In genomic region chrX:115901241-115901640, GRCh38 we compare ENCODE assay signal across 24 cellular contexts.
"Had no signal": no experiment of that assay in that cellular context is flagged by ENCODE, and none has a peak within 500 bp of the region (broad histone marks: within the 10 kb centered on the region; RNA-seq: fewer than 3 reads in every experiment).

No MANE protein-coding gene starts in this region.

- H3K4me3 Mint-ChIP-seq: naive thymus-derived CD8-positive, alpha-beta T cell; nephron; neural crest cell; stimulated activated naive B cell treated with anti-CD40 and anti-IgM and Interleukin-4, amounts not matched to agents 10 μg/mL and 1 μg/mL and 100 μg/mL, for 72 hours had no signal

- H3K27me3 Mint-ChIP-seq: naive thymus-derived CD8-positive, alpha-beta T cell; progenitor cell of endocrine pancreas had no signal

- DNase-seq: kidney glomerular epithelial cell; left cardiac atrium; left lung; lower lobe of right lung; mammary epithelial cell; mesenchymal stem cell; naive thymus-derived CD8-positive, alpha-beta T cell; nucleus accumbens; right cardiac atrium; stimulated activated CD4-positive, alpha-beta T cell treated with anti-CD3 and anti-CD28 coated beads, Interleukin-12 subunit alpha, Interleukin-12 subunit beta, amount 100 ng/mL, for 4 hours; stimulated activated CD4-positive, alpha-beta T cell treated with anti-CD3 and anti-CD28 coated beads, Interleukin-15, amount 100 ng/mL, for 24 hours; stimulated activated CD4-positive, alpha-beta T cell treated with anti-CD3 and anti-CD28 coated beads, Interleukin-2, amount 100 ng/mL, for 24 hours; stimulated activated CD4-positive, alpha-beta T cell treated with anti-CD3 and anti-CD28 coated beads, Interleukin-4, amount 100 ng/mL, for 1 hour; stimulated activated naive B cell treated with anti-CD40 and anti-IgM and Interleukin-4, amounts not matched to agents 10 μg/mL and 1 μg/mL and 100 μg/mL, for 72 hours; stimulated activated naive CD8-positive, alpha-beta T cell treated with anti-CD3 and anti-CD28 coated beads, Interleukin-15, Interleukin-2, amounts not matched to agents 100 U/mL and 50 U/mL, for 24 hours; stomach; testis; thyroid gland; transverse colon; upper lobe of left lung had no signal

- H3K27ac Mint-ChIP-seq: naive thymus-derived CD8-positive, alpha-beta T cell; nephron; progenitor cell of endocrine pancreas; stimulated activated naive B cell treated with anti-CD40 and anti-IgM and Interleukin-4, amounts not matched to agents 10 μg/mL and 1 μg/mL and 100 μg/mL, for 72 hours had no signal

- H3K36me3 Mint-ChIP-seq: naive thymus-derived CD8-positive, alpha-beta T cell; stimulated activated naive B cell treated with anti-CD40 and anti-IgM and Interleukin-4, amounts not matched to agents 10 μg/mL and 1 μg/mL and 100 μg/mL, for 72 hours had no signal

- ATAC-seq: left cardiac atrium; left lung; lower lobe of right lung; naive thymus-derived CD8-positive, alpha-beta T cell; right cardiac atrium; sciatic nerve; stimulated activated naive B cell treated with anti-CD40 and anti-IgM and Interleukin-4, amounts not matched to agents 10 μg/mL and 1 μg/mL and 100 μg/mL, for 72 hours; stimulated activated naive CD8-positive, alpha-beta T cell treated with anti-CD3 and anti-CD28 coated beads, Interleukin-15, Interleukin-2, amounts not matched to agents 100 U/mL and 50 U/mL, for 24 hours had no signal

- H3K4me1 Mint-ChIP-seq: naive thymus-derived CD8-positive, alpha-beta T cell; nephron; neural crest cell had no signal
